2 cellular contexts compared by ENCODE assay signal in the genomic region with DNA sequence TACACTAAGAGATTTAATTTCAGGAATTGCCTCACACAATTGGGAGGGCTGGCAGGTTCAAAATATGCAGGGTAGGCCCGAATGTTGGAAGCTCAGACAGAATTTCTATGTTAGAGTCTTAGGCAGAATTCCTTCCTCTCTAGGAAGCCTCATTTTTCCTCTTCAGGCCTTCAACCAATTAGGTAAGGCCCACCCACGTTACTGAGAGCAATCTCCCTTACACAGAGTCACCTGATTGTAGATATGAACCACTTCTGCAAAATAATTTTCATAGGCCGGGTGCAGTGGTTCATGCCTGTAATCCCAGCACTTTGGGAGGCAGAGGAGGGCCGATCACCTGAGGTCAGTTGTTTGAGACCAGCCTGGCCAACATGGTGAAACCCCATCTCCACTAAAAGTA.
TF ChIP-seq lines count a peak whose summit lies in the region.

No MANE protein-coding gene starts in this region.

TF ChIP-seq in HEK293, 187 proteins besides CTCF, POLR2A, EP300 and RAD21 (continued from another document):
- no peak for TF ChIP-seq REST (tag by site-specific recombination; IDR thresholded peaks at IDR 0.05)
- TF ChIP-seq ZSCAN23 (tag by site-specific recombination; IDR thresholded peaks at IDR 0.05), result no peak
- peak; percentile 92 for TF ChIP-seq ZNF10 (tag by site-specific recombination; IDR thresholded peaks at IDR 0.05)

TF ChIP-seq in K562, 482 proteins besides CTCF, POLR2A, EP300 and RAD21 (continued from another document and continues in another):
- TF ChIP-seq ZBTB5 (IDR thresholded peaks at IDR 0.05) (no peak), ZNF79 (CRISPR knock-in tag; IDR thresholded peaks at IDR 0.05; ENCODE audit: low read depth) (no peak), HNRNPLL (IDR thresholded peaks at IDR 0.05; ENCODE audit: low read depth, low read length, poor library complexity, severe bottlenecking) (no peak), HDAC6 (IDR thresholded peaks at IDR 0.05; ENCODE audit: low read depth, low read length) (no peak), HSF4 (CRISPR knock-in tag; IDR thresholded peaks at IDR 0.05; ENCODE audit: borderline replicate concordance) (no peak), MNT (conservative IDR thresholded peaks at IDR 0.05) (no peak), SMARCA4 (IDR thresholded peaks at IDR 0.05) (no peak), ZBTB8A (IDR thresholded peaks at IDR 0.05; ENCODE audit: partially characterized antibody) (no peak), ZFPM2 (CRISPR knock-in tag; IDR thresholded peaks at IDR 0.05) (no peak), SP1 (CRISPR knock-in tag; IDR thresholded peaks at IDR 0.05) (no peak), BCOR (IDR thresholded peaks at IDR 0.05) (peak; percentile 50), RB1 (IDR thresholded peaks at IDR 0.05; ENCODE audit: low read depth) (no peak), NFRKB (IDR thresholded peaks at IDR 0.05; ENCODE audit: low read depth) (no peak), MXI1 (IDR thresholded peaks at IDR 0.05; ENCODE audit: low read depth, low read length) (no peak), STAT5A (IDR thresholded peaks at IDR 0.05; ENCODE audit: borderline replicate concordance, low read length) (no peak), ZC3H11A (IDR thresholded peaks at IDR 0.05; ENCODE audit: low read depth, low read length) (no peak), ZNF668 (CRISPR knock-in tag; IDR thresholded peaks at IDR 0.05) (no peak), ZBED1 (IDR thresholded peaks at IDR 0.05) (no peak), CTBP1 (IDR thresholded peaks at IDR 0.05; ENCODE audit: borderline replicate concordance) (no peak), TEAD4 (IDR thresholded peaks at IDR 0.05; ENCODE audit: low read length) (no peak; the same call in 1 of the 2 replicates), TEAD4 (CRISPR knock-in tag; IDR thresholded peaks at IDR 0.05; ENCODE audit: borderline replicate concordance) (no peak), EWSR1 (IDR thresholded peaks at IDR 0.05; ENCODE audit: borderline replicate concordance, low read depth, partially characterized antibody) (no peak), MITF (IDR thresholded peaks at IDR 0.05) (no peak), NR2C2 (CRISPR knock-in tag; IDR thresholded peaks at IDR 0.05) (no peak), NR2C2 (tag; IDR thresholded peaks at IDR 0.05) (no peak), TOE1 (IDR thresholded peaks at IDR 0.05; ENCODE audit: borderline replicate concordance) (no peak), TOE1 (CRISPR knock-in tag; IDR thresholded peaks at IDR 0.05; ENCODE audit: borderline replicate concordance, low read depth) (no peak), ZNF146 (CRISPR knock-in tag; IDR thresholded peaks at IDR 0.05; ENCODE audit: unreplicated experiment) (no peak), SAP30 (IDR thresholded peaks at IDR 0.05; ENCODE audit: borderline replicate concordance, insufficient read depth, low read depth, low read length, poor library complexity, severe bottlenecking) (no peak), ZNF143 (CRISPR knock-in tag; IDR thresholded peaks at IDR 0.05) (no peak), ELK3 (CRISPR knock-in tag; IDR thresholded peaks at IDR 0.05) (no peak), KLF6 (CRISPR knock-in tag; IDR thresholded peaks at IDR 0.05; ENCODE audit: borderline replicate concordance) (no peak), CHAMP1 (IDR thresholded peaks at IDR 0.05) (peak; percentile 69), KAT7 (CRISPR knock-in tag; IDR thresholded peaks at IDR 0.05; ENCODE audit: borderline replicate concordance) (no peak), NUFIP1 (IDR thresholded peaks at IDR 0.05; ENCODE audit: partially characterized antibody) (no peak), ZNF707 (CRISPR knock-in tag; conservative IDR thresholded peaks at IDR 0.05) (no peak), NRF1 (conservative IDR thresholded peaks at IDR 0.05 in 1 of 2, IDR thresholded peaks at IDR 0.05 in 1 of 2) (no peak)
- TF ChIP-seq, protein P1, sequence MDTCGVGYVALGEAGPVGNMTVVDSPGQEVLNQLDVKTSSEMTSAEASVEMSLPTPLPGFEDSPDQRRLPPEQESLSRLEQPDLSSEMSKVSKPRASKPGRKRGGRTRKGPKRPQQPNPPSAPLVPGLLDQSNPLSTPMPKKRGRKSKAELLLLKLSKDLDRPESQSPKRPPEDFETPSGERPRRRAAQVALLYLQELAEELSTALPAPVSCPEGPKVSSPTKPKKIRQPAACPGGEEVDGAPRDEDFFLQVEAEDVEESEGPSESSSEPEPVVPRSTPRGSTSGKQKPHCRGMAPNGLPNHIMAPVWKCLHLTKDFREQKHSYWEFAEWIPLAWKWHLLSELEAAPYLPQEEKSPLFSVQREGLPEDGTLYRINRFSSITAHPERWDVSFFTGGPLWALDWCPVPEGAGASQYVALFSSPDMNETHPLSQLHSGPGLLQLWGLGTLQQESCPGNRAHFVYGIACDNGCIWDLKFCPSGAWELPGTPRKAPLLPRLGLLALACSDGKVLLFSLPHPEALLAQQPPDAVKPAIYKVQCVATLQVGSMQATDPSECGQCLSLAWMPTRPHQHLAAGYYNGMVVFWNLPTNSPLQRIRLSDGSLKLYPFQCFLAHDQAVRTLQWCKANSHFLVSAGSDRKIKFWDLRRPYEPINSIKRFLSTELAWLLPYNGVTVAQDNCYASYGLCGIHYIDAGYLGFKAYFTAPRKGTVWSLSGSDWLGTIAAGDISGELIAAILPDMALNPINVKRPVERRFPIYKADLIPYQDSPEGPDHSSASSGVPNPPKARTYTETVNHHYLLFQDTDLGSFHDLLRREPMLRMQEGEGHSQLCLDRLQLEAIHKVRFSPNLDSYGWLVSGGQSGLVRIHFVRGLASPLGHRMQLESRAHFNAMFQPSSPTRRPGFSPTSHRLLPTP (IDR thresholded peaks at IDR 0.05; ENCODE audit: borderline replicate concordance, extremely low read depth, insufficient read length), result no peak
- TF ChIP-seq, protein P2, sequence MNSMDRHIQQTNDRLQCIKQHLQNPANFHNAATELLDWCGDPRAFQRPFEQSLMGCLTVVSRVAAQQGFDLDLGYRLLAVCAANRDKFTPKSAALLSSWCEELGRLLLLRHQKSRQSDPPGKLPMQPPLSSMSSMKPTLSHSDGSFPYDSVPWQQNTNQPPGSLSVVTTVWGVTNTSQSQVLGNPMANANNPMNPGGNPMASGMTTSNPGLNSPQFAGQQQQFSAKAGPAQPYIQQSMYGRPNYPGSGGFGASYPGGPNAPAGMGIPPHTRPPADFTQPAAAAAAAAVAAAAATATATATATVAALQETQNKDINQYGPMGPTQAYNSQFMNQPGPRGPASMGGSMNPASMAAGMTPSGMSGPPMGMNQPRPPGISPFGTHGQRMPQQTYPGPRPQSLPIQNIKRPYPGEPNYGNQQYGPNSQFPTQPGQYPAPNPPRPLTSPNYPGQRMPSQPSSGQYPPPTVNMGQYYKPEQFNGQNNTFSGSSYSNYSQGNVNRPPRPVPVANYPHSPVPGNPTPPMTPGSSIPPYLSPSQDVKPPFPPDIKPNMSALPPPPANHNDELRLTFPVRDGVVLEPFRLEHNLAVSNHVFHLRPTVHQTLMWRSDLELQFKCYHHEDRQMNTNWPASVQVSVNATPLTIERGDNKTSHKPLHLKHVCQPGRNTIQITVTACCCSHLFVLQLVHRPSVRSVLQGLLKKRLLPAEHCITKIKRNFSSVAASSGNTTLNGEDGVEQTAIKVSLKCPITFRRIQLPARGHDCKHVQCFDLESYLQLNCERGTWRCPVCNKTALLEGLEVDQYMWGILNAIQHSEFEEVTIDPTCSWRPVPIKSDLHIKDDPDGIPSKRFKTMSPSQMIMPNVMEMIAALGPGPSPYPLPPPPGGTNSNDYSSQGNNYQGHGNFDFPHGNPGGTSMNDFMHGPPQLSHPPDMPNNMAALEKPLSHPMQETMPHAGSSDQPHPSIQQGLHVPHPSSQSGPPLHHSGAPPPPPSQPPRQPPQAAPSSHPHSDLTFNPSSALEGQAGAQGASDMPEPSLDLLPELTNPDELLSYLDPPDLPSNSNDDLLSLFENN (IDR thresholded peaks at IDR 0.05; ENCODE audit: low read depth in 2 of 2, low read length in 2 of 2), result no peak
- TF ChIP-seq, protein P3, sequence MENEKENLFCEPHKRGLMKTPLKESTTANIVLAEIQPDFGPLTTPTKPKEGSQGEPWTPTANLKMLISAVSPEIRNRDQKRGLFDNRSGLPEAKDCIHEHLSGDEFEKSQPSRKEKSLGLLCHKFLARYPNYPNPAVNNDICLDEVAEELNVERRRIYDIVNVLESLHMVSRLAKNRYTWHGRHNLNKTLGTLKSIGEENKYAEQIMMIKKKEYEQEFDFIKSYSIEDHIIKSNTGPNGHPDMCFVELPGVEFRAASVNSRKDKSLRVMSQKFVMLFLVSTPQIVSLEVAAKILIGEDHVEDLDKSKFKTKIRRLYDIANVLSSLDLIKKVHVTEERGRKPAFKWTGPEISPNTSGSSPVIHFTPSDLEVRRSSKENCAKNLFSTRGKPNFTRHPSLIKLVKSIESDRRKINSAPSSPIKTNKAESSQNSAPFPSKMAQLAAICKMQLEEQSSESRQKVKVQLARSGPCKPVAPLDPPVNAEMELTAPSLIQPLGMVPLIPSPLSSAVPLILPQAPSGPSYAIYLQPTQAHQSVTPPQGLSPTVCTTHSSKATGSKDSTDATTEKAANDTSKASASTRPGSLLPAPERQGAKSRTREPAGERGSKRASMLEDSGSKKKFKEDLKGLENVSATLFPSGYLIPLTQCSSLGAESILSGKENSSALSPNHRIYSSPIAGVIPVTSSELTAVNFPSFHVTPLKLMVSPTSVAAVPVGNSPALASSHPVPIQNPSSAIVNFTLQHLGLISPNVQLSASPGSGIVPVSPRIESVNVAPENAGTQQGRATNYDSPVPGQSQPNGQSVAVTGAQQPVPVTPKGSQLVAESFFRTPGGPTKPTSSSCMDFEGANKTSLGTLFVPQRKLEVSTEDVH (IDR thresholded peaks at IDR 0.05; ENCODE audit: low read depth, partially characterized antibody), result no peak
- TF ChIP-seq, protein P4, sequence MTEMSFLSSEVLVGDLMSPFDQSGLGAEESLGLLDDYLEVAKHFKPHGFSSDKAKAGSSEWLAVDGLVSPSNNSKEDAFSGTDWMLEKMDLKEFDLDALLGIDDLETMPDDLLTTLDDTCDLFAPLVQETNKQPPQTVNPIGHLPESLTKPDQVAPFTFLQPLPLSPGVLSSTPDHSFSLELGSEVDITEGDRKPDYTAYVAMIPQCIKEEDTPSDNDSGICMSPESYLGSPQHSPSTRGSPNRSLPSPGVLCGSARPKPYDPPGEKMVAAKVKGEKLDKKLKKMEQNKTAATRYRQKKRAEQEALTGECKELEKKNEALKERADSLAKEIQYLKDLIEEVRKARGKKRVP (CRISPR knock-in tag; IDR thresholded peaks at IDR 0.05), result no peak
